2 cellular contexts compared by ENCODE assay signal in the genomic region with DNA sequence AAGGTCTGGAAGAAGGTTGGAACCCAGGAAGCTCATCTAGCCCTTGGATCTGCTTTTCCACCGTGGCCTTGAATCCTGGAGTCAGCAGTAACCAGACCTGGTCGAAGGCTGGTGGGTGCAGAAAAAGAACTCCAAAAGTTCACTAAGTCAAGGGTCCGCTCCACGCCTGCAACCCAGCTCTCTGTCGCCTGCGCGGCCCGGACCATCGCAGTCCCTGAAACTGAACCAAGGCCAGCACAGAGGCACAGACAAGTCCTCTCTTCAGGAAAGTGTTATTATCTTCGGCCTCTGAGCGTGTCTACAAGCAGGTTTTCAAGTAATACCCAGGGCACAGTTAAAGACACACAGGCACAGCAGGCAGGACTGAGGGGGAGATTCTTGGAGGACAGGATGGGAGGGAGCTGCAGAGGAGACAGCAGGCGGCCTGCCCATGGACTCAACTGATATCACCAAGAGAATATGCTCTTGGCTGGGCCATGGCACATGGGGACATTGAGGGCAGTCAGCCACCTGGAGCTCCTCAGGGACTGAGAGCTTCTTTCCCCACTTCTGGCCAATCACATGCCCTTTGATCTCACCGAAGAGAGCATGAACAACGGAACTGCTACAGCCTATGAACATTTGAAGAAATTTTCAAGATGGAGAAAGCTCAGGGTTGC.
TF ChIP-seq lines count a peak whose summit lies in the region.

No MANE protein-coding gene starts in this region.

TF ChIP-seq in IMR-90, 13 proteins besides CTCF, POLR2A, EP300 and RAD21:
- TF ChIP-seq RFX5 (IDR thresholded peaks at IDR 0.05; ENCODE audit: low read depth, low read length), result no peak
- TF ChIP-seq CHD1 (IDR thresholded peaks at IDR 0.05; ENCODE audit: low read depth, low read length), result no peak

TF ChIP-seq in HEK293T, 16 proteins besides CTCF, POLR2A, EP300 and RAD21:
- TF ChIP-seq HDGF (IDR thresholded peaks at IDR 0.05; ENCODE audit: borderline replicate concordance) (no peak), FOXA1 (IDR thresholded peaks at IDR 0.05) (no peak)
